ENCODE assay signal across 23 cellular contexts in the genomic region with DNA sequence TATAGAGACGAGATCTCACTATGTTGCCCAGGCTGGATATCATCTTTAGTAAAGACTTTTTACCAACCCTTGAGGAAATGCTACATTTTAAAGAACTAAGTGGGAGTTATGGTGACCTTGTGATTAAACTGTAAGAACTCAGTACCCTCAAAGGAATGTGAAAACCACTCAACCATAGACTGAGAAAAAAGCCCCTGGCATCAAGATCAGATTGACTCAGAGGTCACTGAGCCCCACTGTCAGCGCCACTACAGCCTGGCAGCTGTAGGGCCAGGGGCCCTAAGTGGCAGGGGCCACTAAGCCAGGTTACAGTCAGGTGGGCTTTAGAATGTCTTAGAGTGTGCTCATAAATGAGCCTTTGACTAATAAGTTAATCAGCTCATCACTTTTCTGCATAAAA. TPM values are rescaled to one million over a fixed set of nuclear protein-coding genes. Genes with fewer than 3 reads are reported as not detected.
DNase-seq lines count a peak whose midpoint lies in the region; ATAC-seq and TF ChIP-seq lines count a peak whose summit lies in the region.
"Had no signal": no experiment of that assay in that cellular context is flagged by ENCODE, and none has a peak within 500 bp of the region (broad histone marks: within the 10 kb centered on the region; RNA-seq: fewer than 3 reads in every experiment).

No MANE protein-coding gene starts in this region.

- intact Hi-C loops in natural killer cell (cut with micrococcal nuclease): no loop called here
- intact Hi-C loops in naive thymus-derived CD4-positive, alpha-beta T cell (cut with micrococcal nuclease): no loop called here

- no peak overlapping the region for H3K4me3 ChIP-seq in naive thymus-derived CD4-positive, alpha-beta T cell (ENCODE audit: low read length)
- H3K4me3 ChIP-seq: Peyer's patch had no signal

- no peak for TF ChIP-seq CTCF in natural killer cell (IDR thresholded peaks at IDR 0.05)

- peaks cover 0 to 9% of the 10 kb centered on the region in 2 donors for H3K4me1 ChIP-seq in naive thymus-derived CD4-positive, alpha-beta T cell (ENCODE audit: control insufficient read depth in 2 of 2, insufficient read depth in 2 of 2, low read length in 2 of 2)
- H3K4me1 ChIP-seq: Peyer's patch had no signal

- H3K4me3 Mint-ChIP-seq in natural killer cell: no peak overlapping the region
- no peak overlapping the region for H3K4me3 Mint-ChIP-seq in natural killer cell treated with Interleukin-12 subunit alpha and Interleukin-12 subunit beta and Interleukin-15 and Interleukin-18, amount 100 ng/mL, for 72 hours
- H3K4me3 Mint-ChIP-seq in activated naive CD8-positive, alpha-beta T cell: no peak overlapping the region
- H3K4me3 Mint-ChIP-seq in naive thymus-derived CD4-positive, alpha-beta T cell: no peak overlapping the region
- H3K4me3 Mint-ChIP-seq: HFFc6 had no signal

- no peaks in the 10 kb centered on the region for H3K27me3 ChIP-seq in naive thymus-derived CD4-positive, alpha-beta T cell (ENCODE audit: control insufficient read depth in 2 of 2, insufficient read depth in 2 of 2, low read length in 2 of 2)
- H3K27me3 ChIP-seq: Peyer's patch had no signal

- H3K27ac Mint-ChIP-seq in natural killer cell: peak overlapping the region; percentile 64 to 83
- H3K27ac Mint-ChIP-seq in natural killer cell treated with Interleukin-12 subunit alpha and Interleukin-12 subunit beta and Interleukin-15 and Interleukin-18, amount 100 ng/mL, for 72 hours: peak overlapping the region in 1 of 2 donors; percentile 53
- peak overlapping the region; percentile 58 for H3K27ac Mint-ChIP-seq in activated naive CD8-positive, alpha-beta T cell
- peak overlapping the region in 5 of 9 donors; percentile 38 to 62 (median 46) for H3K27ac Mint-ChIP-seq in naive thymus-derived CD4-positive, alpha-beta T cell
- H3K27ac Mint-ChIP-seq: HFFc6 had no signal

- POLR2A ChIA-PET in naive thymus-derived CD4-positive, alpha-beta T cell (lab: Charles Lee): interaction anchor here (1.0 to 1.1 kb wide), 2 partner anchors 8 to 11 kb away, joined by 4 to 6 read pairs; no protein-coding TSS in a partner anchor

- H3K36me3 ChIP-seq in naive thymus-derived CD4-positive, alpha-beta T cell (ENCODE audit: control insufficient read depth in 2 of 3, insufficient read depth in 3 of 3, low read length in 3 of 3): peaks cover 13 to 62% (median 15%) of the 10 kb centered on the region in 3 experiments

- no peak for DNase-seq in natural killer cell
- DNase-seq in natural killer cell treated with Interleukin-12 subunit alpha and Interleukin-12 subunit beta and Interleukin-15 and Interleukin-18, amount 100 ng/mL, for 72 hours (ENCODE audit: low spot score): no peak
- no peak for DNase-seq in naive thymus-derived CD4-positive, alpha-beta T cell
- DNase-seq in erythroblast (lab: John Stamatoyannopoulos, UW): no peak
- no peak for DNase-seq in T-helper 2 cell
- DNase-seq: C1 segment of cervical spinal cord, COR-L47, EL, HFFc6, IMR-90, Karpas-422, MM.1S, NCI-H1105, NCI-H1694, NCI-H2107, NCI-H2227 treated with DMSO at 0.1 percent for 48 hours, NCI-H524 treated with DMSO at 0.1 percent for 48 hours, Peyer's patch, Right ventricle myocardium superior had no signal

- H3K9me3 Mint-ChIP-seq in natural killer cell: no peaks in the 10 kb centered on the region
- no peaks in the 10 kb centered on the region for H3K9me3 Mint-ChIP-seq in natural killer cell treated with Interleukin-12 subunit alpha and Interleukin-12 subunit beta and Interleukin-15 and Interleukin-18, amount 100 ng/mL, for 72 hours
- no peaks in the 10 kb centered on the region for H3K9me3 Mint-ChIP-seq in activated naive CD8-positive, alpha-beta T cell (ENCODE audit: low read depth)
- H3K9me3 Mint-ChIP-seq in naive thymus-derived CD4-positive, alpha-beta T cell: peaks cover 0 to 8% (median 0%) of the 10 kb centered on the region in 11 donors

- H3K27me3 Mint-ChIP-seq in natural killer cell (ENCODE audit: low read depth in 2 of 2): no peaks in the 10 kb centered on the region
- no peaks in the 10 kb centered on the region for H3K27me3 Mint-ChIP-seq in natural killer cell treated with Interleukin-12 subunit alpha and Interleukin-12 subunit beta and Interleukin-15 and Interleukin-18, amount 100 ng/mL, for 72 hours
- H3K27me3 Mint-ChIP-seq in activated naive CD8-positive, alpha-beta T cell: no peaks in the 10 kb centered on the region
- H3K27me3 Mint-ChIP-seq in naive thymus-derived CD4-positive, alpha-beta T cell: no peaks in the 10 kb centered on the region

- H3K36me3 Mint-ChIP-seq in natural killer cell: peaks cover 8% of the 10 kb centered on the region
- peaks cover 14% of the 10 kb centered on the region for H3K36me3 Mint-ChIP-seq in natural killer cell treated with Interleukin-12 subunit alpha and Interleukin-12 subunit beta and Interleukin-15 and Interleukin-18, amount 100 ng/mL, for 72 hours
- H3K36me3 Mint-ChIP-seq in activated naive CD8-positive, alpha-beta T cell: peaks cover 19% of the 10 kb centered on the region
- peaks cover 9 to 46% (median 38%) of the 10 kb centered on the region in 5 donors for H3K36me3 Mint-ChIP-seq in naive thymus-derived CD4-positive, alpha-beta T cell

- CTCF ChIA-PET in naive thymus-derived CD4-positive, alpha-beta T cell (lab: Charles Lee): interaction anchor here (0.7 to 0.9 kb wide), 2 partner anchors 13 to 65 kb away, joined by 4 read pairs; no protein-coding TSS in a partner anchor

- no peak overlapping the region for H3K27ac ChIP-seq in naive thymus-derived CD4-positive, alpha-beta T cell (ENCODE audit: low read depth, low read length)
- H3K27ac ChIP-seq: Peyer's patch had no signal

- peaks cover 16 to 17% of the 10 kb centered on the region in 2 donors for H3K4me1 Mint-ChIP-seq in natural killer cell
- peaks cover 9 to 13% of the 10 kb centered on the region in 2 donors for H3K4me1 Mint-ChIP-seq in natural killer cell treated with Interleukin-12 subunit alpha and Interleukin-12 subunit beta and Interleukin-15 and Interleukin-18, amount 100 ng/mL, for 72 hours (ENCODE audit: low read depth in 2 of 2)
- peaks cover 49% of the 10 kb centered on the region for H3K4me1 Mint-ChIP-seq in activated naive CD8-positive, alpha-beta T cell (ENCODE audit: low read depth)
- peaks cover 8 to 53% (median 21%) of the 10 kb centered on the region in 7 donors for H3K4me1 Mint-ChIP-seq in naive thymus-derived CD4-positive, alpha-beta T cell

- no peak for TF ChIP-seq POLR2A in erythroblast (IDR thresholded peaks at IDR 0.05; ENCODE audit: low read length)

- no peaks in the 10 kb centered on the region for H3K9me3 ChIP-seq in naive thymus-derived CD4-positive, alpha-beta T cell (ENCODE audit: control insufficient read depth in 2 of 3, low read length in 3 of 3)
- H3K9me3 ChIP-seq: Peyer's patch had no signal

- ATAC-seq in natural killer cell (no peak), HG03039 (IDR thresholded peaks at IDR 0.05; ENCODE audit: unreplicated experiment) (no peak), GM21737 (IDR thresholded peaks at IDR 0.05; ENCODE audit: unreplicated experiment) (no peak)
- ATAC-seq in natural killer cell treated with Interleukin-12 subunit alpha and Interleukin-12 subunit beta and Interleukin-15 and Interleukin-18, amount 100 ng/mL, for 72 hours: no peak
- ATAC-seq in naive thymus-derived CD4-positive, alpha-beta T cell: no peak

RNA-seq across cellular contexts. Expression of gene APBB1IP, which starts 55.9 kb away (rescaled TPM):
- total RNA-seq in natural killer cell: 100 to 1,000 TPM in 2 of 3 donors, 10 to 100 TPM in 1; 92.5 to 119 (median 100) TPM
- 10 to 100 TPM; 42.2 to 58.0 TPM for total RNA-seq in natural killer cell treated with Interleukin-12 subunit alpha and Interleukin-12 subunit beta and Interleukin-15 and Interleukin-18, amount 100 ng/mL, for 72 hours
- total RNA-seq in naive thymus-derived CD4-positive, alpha-beta T cell: 100 to 1,000 TPM in 1 of 5 experiments, 10 to 100 TPM in 4; 64.7 to 101 (median 88.0) TPM
- 10 to 100 TPM; 60.2 to 70.5 TPM for polyA plus RNA-seq in naive thymus-derived CD4-positive, alpha-beta T cell
- total RNA-seq: HT1080, IMR-90 had no signal
- polyA plus RNA-seq: IMR-90 had no signal
